1 cellular context compared by ENCODE assay signal in genomic region chr13:33893559-33893958, GRCh38.
A peak's percentile ranks its signal among the peaks of the same experiment; 100 is the strongest.
TF ChIP-seq lines count a peak whose summit lies in the region.

No MANE protein-coding gene starts in this region.

TF ChIP-seq in SK-N-SH treated with all-trans-retinoic acid at 6 μM for 48 hours, 23 proteins besides CTCF, POLR2A, EP300 and RAD21 (continued from another document):
- TF ChIP-seq ZFP30 (CRISPR knock-in tag; IDR thresholded peaks at IDR 0.05) (peak; percentile 68), BACH2 (CRISPR knock-in tag; IDR thresholded peaks at IDR 0.05; ENCODE audit: borderline replicate concordance) (no peak)
